ENCODE assay signal across 18 cellular contexts in the genomic region with DNA sequence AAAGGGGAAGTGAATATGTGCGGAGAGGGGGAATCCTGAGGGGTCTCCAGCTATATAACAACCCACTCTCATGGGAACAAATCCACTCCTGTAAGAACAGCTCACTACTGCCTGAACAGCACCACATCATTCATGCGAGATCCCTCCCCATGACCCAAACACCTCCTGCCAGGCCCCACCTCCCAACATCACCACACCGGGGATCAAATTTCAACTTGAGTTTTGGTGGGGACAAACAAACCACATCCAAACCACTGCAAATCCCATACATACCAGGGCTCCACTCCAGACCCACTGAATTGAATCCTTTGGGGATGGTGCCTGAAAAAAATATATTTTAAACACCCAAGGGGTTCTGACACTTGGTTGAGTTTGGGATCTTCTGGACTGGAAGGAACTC.
DNase-seq lines count a peak whose midpoint lies in the region; ATAC-seq, FAIRE-seq and TF ChIP-seq lines count a peak whose summit lies in the region.
"Had no signal": no experiment of that assay in that cellular context is flagged by ENCODE, and none has a peak within 500 bp of the region (broad histone marks: within the 10 kb centered on the region; RNA-seq: fewer than 3 reads in every experiment).

No MANE protein-coding gene starts in this region.

- H3K9me3 Mint-ChIP-seq in astrocyte (ENCODE audit: unreplicated experiment) = peaks cover 4% of the 10 kb centered on the region

- no peaks in the 10 kb centered on the region for H3K27me3 ChIP-seq in astrocyte (ENCODE audit: insufficient read depth, low read length)
- H3K27me3 ChIP-seq: Peyer's patch had no signal

- no peak overlapping the region for H3K9ac ChIP-seq in astrocyte (ENCODE audit: low read length)

- H2AFZ ChIP-seq in astrocyte (ENCODE audit: low read depth, low read length) = no peak overlapping the region

- no peaks in the 10 kb centered on the region for H3K36me3 Mint-ChIP-seq in astrocyte (ENCODE audit: low read depth, unreplicated experiment)

- no peak for TF ChIP-seq CTCF in astrocyte (IDR thresholded peaks at IDR 0.05; ENCODE audit: insufficient read depth, low read depth, low read length)

- H3K9me3 ChIP-seq in astrocyte (ENCODE audit: insufficient read depth, low read depth, low read length) = no peaks in the 10 kb centered on the region
- H3K9me3 ChIP-seq: HAP-1, Peyer's patch had no signal

- H3K36me3 ChIP-seq in astrocyte (ENCODE audit: insufficient read depth, low read length) = no peaks in the 10 kb centered on the region
- H3K36me3 ChIP-seq: HAP-1, Peyer's patch had no signal

- peaks cover 16% of the 10 kb centered on the region for H3K27me3 Mint-ChIP-seq in astrocyte (ENCODE audit: low read depth, unreplicated experiment)

- H3K4me3 Mint-ChIP-seq in astrocyte (ENCODE audit: unreplicated experiment) = no peak overlapping the region

- no peak overlapping the region for H3K4me2 ChIP-seq in astrocyte (ENCODE audit: low read length)

- no peak overlapping the region for H3K27ac Mint-ChIP-seq in astrocyte (ENCODE audit: unreplicated experiment)

- no peaks in the 10 kb centered on the region for H3K79me2 ChIP-seq in astrocyte (ENCODE audit: insufficient read depth, low read length)

- no peak for FAIRE-seq in astrocyte (lab: Jason Lieb, UNC)
- FAIRE-seq: GM12878 had no signal

- DNase-seq in Daoy (ENCODE audit: low read depth) (peak; percentile 57), HT1080 (ENCODE audit: low read depth) (peak; percentile 33), astrocyte (ENCODE audit: low read depth) (peak; percentile 62), iris pigment epithelial cell (ENCODE audit: low read depth) (peak; percentile 11), NCI-H187 (lab: John Stamatoyannopoulos, UW) (no peak), NCI-H1694 (lab: John Stamatoyannopoulos, UW) (no peak)
- DNase-seq: AML-193; GF-D8; NCI-H1930; NK-92 treated with Interleukin-12 subunit alpha and Interleukin-12 subunit beta, amount 100 ng/mL, for 24 hours; Peyer's patch; Right ventricle myocardium superior; T-helper 1 cell had no signal

- H3K4me3 ChIP-seq in astrocyte (ENCODE audit: insufficient read depth, low read depth, low read length) = no peak overlapping the region
- H3K4me3 ChIP-seq: GM12878, HAP-1, Peyer's patch, SK-N-MC had no signal

- no peak overlapping the region for H3K27ac ChIP-seq in astrocyte (ENCODE audit: low read depth, low read length)
- H3K27ac ChIP-seq: C4-2B, Peyer's patch, SK-N-MC had no signal

- H3K4me1 Mint-ChIP-seq in astrocyte (ENCODE audit: low read depth, unreplicated experiment) = no peaks in the 10 kb centered on the region

- no peaks in the 10 kb centered on the region for H4K20me1 ChIP-seq in astrocyte (ENCODE audit: insufficient read depth, low read length)

- peaks cover 1% of the 10 kb centered on the region for H3K4me1 ChIP-seq in astrocyte (ENCODE audit: insufficient read depth, low read length)
- H3K4me1 ChIP-seq: Peyer's patch had no signal

- no peak for ATAC-seq in GM21825 (IDR thresholded peaks at IDR 0.05; ENCODE audit: unreplicated experiment)
- ATAC-seq: GM12878 had no signal

Comparison
In these comparisons a context has a peak if more than half of its experiments do, and no peak if none do; other contexts are left out.
1. DNase-seq: peak in Daoy (single experiment), HT1080 (single experiment), astrocyte (single experiment) and iris pigment epithelial cell (single experiment); none in NCI-H187 (0 of 2) and NCI-H1694 (single experiment).